10 cellular contexts compared by ENCODE assay signal in genomic region chr2:237819231-237819630, GRCh38.
"Had no signal": no experiment of that assay in that cellular context is flagged by ENCODE, and none has a peak within 500 bp of the region (broad histone marks: within the 10 kb centered on the region; RNA-seq: fewer than 3 reads in every experiment).

No MANE protein-coding gene starts in this region.

- DNase-seq: activated CD4-positive, alpha-beta T cell treated with anti-CD3 and anti-CD28 coated beads for 48 hours; activated CD8-positive, alpha-beta memory T cell treated with anti-CD3 and anti-CD28 coated beads, Interleukin-2, amount 50 U/mL, for 48 hours; activated CD8-positive, alpha-beta T cell treated with anti-CD3 and anti-CD28 coated beads, Interleukin-2, amount 10 ng/mL, durations not matched to agents 7 days and 5 days; activated naive CD8-positive, alpha-beta T cell treated with anti-CD3 and anti-CD28 coated beads, Interleukin-2, amount 10 ng/mL, durations not matched to agents 7 days and 5 days; aorta; colonic mucosa; effector CD4-positive, alpha-beta T cell; ovary; stomach; T-helper 9 cell had no signal
